Comparison of ENCODE assay signal across 1 cellular context in genomic region chr2:44997948-44998347, GRCh38.
TF ChIP-seq lines count a peak whose summit lies in the region.

No MANE protein-coding gene starts in this region.

TF ChIP-seq in K562, 482 proteins besides CTCF, POLR2A, EP300 and RAD21 (continued from another document):
- TF ChIP-seq PKNOX1 (IDR thresholded peaks at IDR 0.05) (peak; percentile 91), PATZ1 (CRISPR knock-in tag; IDR thresholded peaks at IDR 0.05; ENCODE audit: borderline replicate concordance) (no peak), FOS (IDR thresholded peaks at IDR 0.05; ENCODE audit: extremely low read depth, insufficient read length) (peak; percentile 7)
TF ChIP-seq in K562: peak in this region for 3.
